In the genomic region with DNA sequence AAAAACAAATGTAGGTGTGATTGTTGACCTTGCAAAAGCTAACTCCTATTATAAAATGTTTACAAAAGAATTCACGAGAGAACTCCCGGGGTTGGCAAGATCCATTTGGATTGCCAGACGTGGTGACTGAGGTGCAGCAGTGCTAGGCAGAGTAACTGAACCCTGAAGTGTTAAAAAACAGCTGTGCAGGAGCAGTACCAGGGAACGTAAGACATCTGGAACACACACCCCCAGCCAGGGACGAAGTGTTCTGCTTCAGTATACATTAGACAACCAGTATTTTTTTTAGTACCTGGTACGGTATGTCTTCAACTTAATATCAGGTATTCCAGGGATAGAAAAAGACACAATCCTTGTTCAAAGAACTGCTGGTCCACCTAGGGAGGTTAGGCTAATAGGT, we compare ENCODE assay signal across 16 cellular contexts.
DNase-seq lines count a peak whose midpoint lies in the region; TF ChIP-seq lines count a peak whose summit lies in the region.
"Had no signal": no experiment of that assay in that cellular context is flagged by ENCODE, and none has a peak within 500 bp of the region (broad histone marks: within the 10 kb centered on the region; RNA-seq: fewer than 3 reads in every experiment).

No MANE protein-coding gene starts in this region.

- TF ChIP-seq EP300 in SK-N-SH (IDR thresholded peaks at IDR 0.05; ENCODE audit: borderline replicate concordance in 1 of 2, low read depth in 1 of 2, low read length in 1 of 2): no peak

- no peak for TF ChIP-seq POLR2A in thyroid gland (IDR thresholded peaks at IDR 0.05)

- 74 to 81% methylated on average over 4 to 6 of the region's 6 CpGs for WGBS in endodermal cell (ENCODE audit: insufficient coverage in 1 of 2, insufficient read length in 1 of 2), 2 experiments
- WGBS in thyroid gland, 2 donors: 48 to 50% methylated on average over 6 of the region's 6 CpGs
- WGBS in SK-N-SH (ENCODE audit: low lambda C conversion rate): 70% methylated on average over 6 of the region's 6 CpGs

- no peak for TF ChIP-seq CTCF in VCaP (conservative IDR thresholded peaks at IDR 0.05)
- TF ChIP-seq CTCF in endodermal cell (conservative IDR thresholded peaks at IDR 0.05): no peak
- no peak for TF ChIP-seq CTCF in nephron progenitor cell (IDR thresholded peaks at IDR 0.05)
- TF ChIP-seq CTCF in thyroid gland (IDR thresholded peaks at IDR 0.05): no peak
- no peak for TF ChIP-seq CTCF in SK-N-SH (IDR thresholded peaks at IDR 0.05)

- H3K36me3 ChIP-seq in endodermal cell (ENCODE audit: control insufficient read depth, insufficient read depth, low read length) (no peaks in the 10 kb centered on the region), thyroid gland (no peaks in the 10 kb centered on the region), SK-N-SH (replicated peaks in 1 of 2; ENCODE audit: control insufficient read depth in 1 of 2, insufficient read depth in 2 of 2, low read length in 1 of 2) (no peaks in the 10 kb centered on the region)

- no peaks in the 10 kb centered on the region for H4K20me1 ChIP-seq in SK-N-SH (ENCODE audit: insufficient read depth)

- H3K4me2 ChIP-seq in SK-N-SH: no peak overlapping the region
- H3K4me2 ChIP-seq: A549 had no signal

- TF ChIP-seq RAD21 in SK-N-SH (IDR thresholded peaks at IDR 0.05; ENCODE audit: low read length): no peak

- H3K9ac ChIP-seq in endodermal cell (ENCODE audit: extremely low read depth, low read length, poor library complexity, severe bottlenecking) (no peak overlapping the region), SK-N-SH (no peak overlapping the region)
- H3K9ac ChIP-seq: GM23248 had no signal

- H3K4me1 ChIP-seq in endodermal cell (ENCODE audit: control insufficient read depth, insufficient read depth, low read length) (peaks cover 2% of the 10 kb centered on the region), thyroid gland (peaks cover 4 to 16% of the 10 kb centered on the region in 2 donors), SK-N-SH (ENCODE audit: control insufficient read depth in 1 of 2, insufficient read depth in 2 of 2, low read depth in 1 of 2, low read length in 1 of 2) (peaks cover 5 to 16% of the 10 kb centered on the region in 2 experiments; a peak in 1 of 4 replicates)
- H3K4me1 ChIP-seq: BE2C had no signal

- H3K4me3 ChIP-seq in endodermal cell (ENCODE audit: low read length): no peak overlapping the region
- no peak overlapping the region for H3K4me3 ChIP-seq in thyroid gland (replicated peaks in 1 of 3)
- H3K4me3 ChIP-seq in SK-N-SH (ENCODE audit: low read depth in 2 of 2, low read length in 1 of 2): no peak overlapping the region
- H3K4me3 ChIP-seq: A549, GM23248 had no signal

- H2AFZ ChIP-seq in SK-N-SH (ENCODE audit: low read depth): no peak overlapping the region
- H2AFZ ChIP-seq: GM23248 had no signal

- H3K79me2 ChIP-seq in SK-N-SH (ENCODE audit: insufficient read depth): no peaks in the 10 kb centered on the region

- H3K9me2 ChIP-seq in SK-N-SH: no peaks in the 10 kb centered on the region

- H3K4me1 Mint-ChIP-seq in endodermal cell: peaks cover 37% of the 10 kb centered on the region
- peaks cover 4% of the 10 kb centered on the region for H3K4me1 Mint-ChIP-seq in nephron progenitor cell
- H3K4me1 Mint-ChIP-seq: CD4-positive, alpha-beta memory T cell had no signal

- H3K9me3 Mint-ChIP-seq in endodermal cell: peaks cover 19% of the 10 kb centered on the region
- peaks cover 16% of the 10 kb centered on the region for H3K9me3 Mint-ChIP-seq in nephron progenitor cell
- H3K9me3 Mint-ChIP-seq: CD4-positive, alpha-beta memory T cell had no signal

- H3K27ac ChIP-seq in VCaP (peak overlapping the region; percentile 24), endodermal cell (ENCODE audit: low read depth, low read length) (no peak overlapping the region), thyroid gland (no peak overlapping the region), SK-N-SH (ENCODE audit: low read depth in 2 of 2, low read length in 1 of 2) (no peak overlapping the region)
- H3K27ac ChIP-seq: A549, C4-2B, GM23248, HL-60 had no signal

- no peak overlapping the region for H3K4me3 Mint-ChIP-seq in endodermal cell
- H3K4me3 Mint-ChIP-seq in nephron progenitor cell: no peak overlapping the region
- H3K4me3 Mint-ChIP-seq: CD4-positive, alpha-beta memory T cell had no signal

- peaks cover 2% of the 10 kb centered on the region for H3K27me3 Mint-ChIP-seq in endodermal cell (ENCODE audit: insufficient read depth)
- H3K27me3 Mint-ChIP-seq in nephron progenitor cell (ENCODE audit: low read depth, poor library complexity): peaks cover 8% of the 10 kb centered on the region
- H3K27me3 Mint-ChIP-seq: CD4-positive, alpha-beta memory T cell had no signal

- intact Hi-C loops in thyroid gland (cut with DNase I): no loop called here

- CTCF ChIA-PET in SK-N-SH (lab: Yijun Ruan, JAX): interaction anchor here (1.0 to 4.0 kb wide), 3 partner anchors 15 to 436 kb away, joined by 3 to 19 read pairs (median 8); no protein-coding TSS in a partner anchor

- no peaks in the 10 kb centered on the region for H3F3A ChIP-seq in SK-N-SH (replicated peaks; ENCODE audit: insufficient read depth)

- H3K27ac Mint-ChIP-seq in endodermal cell: no peak overlapping the region
- peak overlapping the region; percentile 21 for H3K27ac Mint-ChIP-seq in nephron progenitor cell
- H3K27ac Mint-ChIP-seq: CD4-positive, alpha-beta memory T cell had no signal

- peaks cover 9% of the 10 kb centered on the region for H3K9me3 ChIP-seq in endodermal cell (ENCODE audit: control insufficient read depth, low read length)
- H3K9me3 ChIP-seq in thyroid gland: no peaks in the 10 kb centered on the region
- no peaks in the 10 kb centered on the region for H3K9me3 ChIP-seq in SK-N-SH
- H3K9me3 ChIP-seq: A549, BE2C had no signal

- peak; percentile 13 for DNase-seq in endodermal cell
- no peak for DNase-seq in nephron progenitor cell
- DNase-seq in thyroid gland: peak; percentile 18 to 20
- no peak for DNase-seq in NCI-H2171 treated with DMSO at 0.1 percent for 48 hours (lab: John Stamatoyannopoulos, UW)
- no peak for DNase-seq in SK-N-SH
- DNase-seq in NCI-H1436 treated with DMSO at 0.1 percent for 48 hours (lab: John Stamatoyannopoulos, UW): no peak
- DNase-seq: BE2C; CD4-positive, alpha-beta memory T cell; DMS153; DMS79 treated with DMSO at 0.1 percent for 48 hours; EL; GM23248 had no signal

- H3K36me3 Mint-ChIP-seq in endodermal cell (ENCODE audit: low read depth) (peaks cover 4% of the 10 kb centered on the region), nephron progenitor cell (ENCODE audit: low read depth) (peaks cover 8% of the 10 kb centered on the region)

- POLR2A ChIA-PET in SK-N-SH (lab: Yijun Ruan, JAX): no interaction called here

- H3K27me3 ChIP-seq in endodermal cell (ENCODE audit: control insufficient read depth, insufficient read depth, low read length, poor library complexity, severe bottlenecking) (no peaks in the 10 kb centered on the region), thyroid gland (no peaks in the 10 kb centered on the region), SK-N-SH (ENCODE audit: insufficient read depth) (no peaks in the 10 kb centered on the region)
- H3K27me3 ChIP-seq: BE2C had no signal

TF ChIP-seq in SK-N-SH, 30 proteins besides CTCF, POLR2A, EP300 and RAD21 (continues in another document):
- TF ChIP-seq, protein P1, sequence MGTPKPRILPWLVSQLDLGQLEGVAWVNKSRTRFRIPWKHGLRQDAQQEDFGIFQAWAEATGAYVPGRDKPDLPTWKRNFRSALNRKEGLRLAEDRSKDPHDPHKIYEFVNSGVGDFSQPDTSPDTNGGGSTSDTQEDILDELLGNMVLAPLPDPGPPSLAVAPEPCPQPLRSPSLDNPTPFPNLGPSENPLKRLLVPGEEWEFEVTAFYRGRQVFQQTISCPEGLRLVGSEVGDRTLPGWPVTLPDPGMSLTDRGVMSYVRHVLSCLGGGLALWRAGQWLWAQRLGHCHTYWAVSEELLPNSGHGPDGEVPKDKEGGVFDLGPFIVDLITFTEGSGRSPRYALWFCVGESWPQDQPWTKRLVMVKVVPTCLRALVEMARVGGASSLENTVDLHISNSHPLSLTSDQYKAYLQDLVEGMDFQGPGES (IDR thresholded peaks at IDR 0.05; ENCODE audit: low read depth, low read length): no peak
- TF ChIP-seq, protein P2, sequence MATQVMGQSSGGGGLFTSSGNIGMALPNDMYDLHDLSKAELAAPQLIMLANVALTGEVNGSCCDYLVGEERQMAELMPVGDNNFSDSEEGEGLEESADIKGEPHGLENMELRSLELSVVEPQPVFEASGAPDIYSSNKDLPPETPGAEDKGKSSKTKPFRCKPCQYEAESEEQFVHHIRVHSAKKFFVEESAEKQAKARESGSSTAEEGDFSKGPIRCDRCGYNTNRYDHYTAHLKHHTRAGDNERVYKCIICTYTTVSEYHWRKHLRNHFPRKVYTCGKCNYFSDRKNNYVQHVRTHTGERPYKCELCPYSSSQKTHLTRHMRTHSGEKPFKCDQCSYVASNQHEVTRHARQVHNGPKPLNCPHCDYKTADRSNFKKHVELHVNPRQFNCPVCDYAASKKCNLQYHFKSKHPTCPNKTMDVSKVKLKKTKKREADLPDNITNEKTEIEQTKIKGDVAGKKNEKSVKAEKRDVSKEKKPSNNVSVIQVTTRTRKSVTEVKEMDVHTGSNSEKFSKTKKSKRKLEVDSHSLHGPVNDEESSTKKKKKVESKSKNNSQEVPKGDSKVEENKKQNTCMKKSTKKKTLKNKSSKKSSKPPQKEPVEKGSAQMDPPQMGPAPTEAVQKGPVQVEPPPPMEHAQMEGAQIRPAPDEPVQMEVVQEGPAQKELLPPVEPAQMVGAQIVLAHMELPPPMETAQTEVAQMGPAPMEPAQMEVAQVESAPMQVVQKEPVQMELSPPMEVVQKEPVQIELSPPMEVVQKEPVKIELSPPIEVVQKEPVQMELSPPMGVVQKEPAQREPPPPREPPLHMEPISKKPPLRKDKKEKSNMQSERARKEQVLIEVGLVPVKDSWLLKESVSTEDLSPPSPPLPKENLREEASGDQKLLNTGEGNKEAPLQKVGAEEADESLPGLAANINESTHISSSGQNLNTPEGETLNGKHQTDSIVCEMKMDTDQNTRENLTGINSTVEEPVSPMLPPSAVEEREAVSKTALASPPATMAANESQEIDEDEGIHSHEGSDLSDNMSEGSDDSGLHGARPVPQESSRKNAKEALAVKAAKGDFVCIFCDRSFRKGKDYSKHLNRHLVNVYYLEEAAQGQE (IDR thresholded peaks at IDR 0.05; ENCODE audit: low read depth, low read length): no peak
- TF ChIP-seq NFIC (IDR thresholded peaks at IDR 0.05; ENCODE audit: borderline replicate concordance) (no peak), GABPA (IDR thresholded peaks at IDR 0.05; ENCODE audit: low read depth) (no peak), TCF12 (IDR thresholded peaks at IDR 0.05) (no peak), MXI1 (IDR thresholded peaks at IDR 0.05; ENCODE audit: low read depth, low read length) (no peak), TAF1 (IDR thresholded peaks at IDR 0.05; ENCODE audit: borderline replicate concordance, low read depth, low read length) (no peak), MEF2A (IDR thresholded peaks at IDR 0.05; ENCODE audit: borderline replicate concordance, low read depth) (no peak), EZH2phosphoT487 (IDR thresholded peaks at IDR 0.05; ENCODE audit: borderline replicate concordance, low read depth) (no peak), FOXJ3 (CRISPR knock-in tag; IDR thresholded peaks at IDR 0.05) (no peak), SIN3A (IDR thresholded peaks at IDR 0.05; ENCODE audit: borderline replicate concordance, low read depth, low read length) (no peak)

Comparison
In these comparisons a context has a peak if more than half of its experiments do, and no peak if none do; other contexts are left out.
1. DNase-seq: peak in endodermal cell (single experiment) and thyroid gland (2 of 2); none in nephron progenitor cell (single experiment), NCI-H2171 treated with DMSO at 0.1 percent for 48 hours (single experiment), SK-N-SH (single experiment) and NCI-H1436 treated with DMSO at 0.1 percent for 48 hours (single experiment).